Comparison of ENCODE assay signal across 16 cellular contexts in the genomic region with DNA sequence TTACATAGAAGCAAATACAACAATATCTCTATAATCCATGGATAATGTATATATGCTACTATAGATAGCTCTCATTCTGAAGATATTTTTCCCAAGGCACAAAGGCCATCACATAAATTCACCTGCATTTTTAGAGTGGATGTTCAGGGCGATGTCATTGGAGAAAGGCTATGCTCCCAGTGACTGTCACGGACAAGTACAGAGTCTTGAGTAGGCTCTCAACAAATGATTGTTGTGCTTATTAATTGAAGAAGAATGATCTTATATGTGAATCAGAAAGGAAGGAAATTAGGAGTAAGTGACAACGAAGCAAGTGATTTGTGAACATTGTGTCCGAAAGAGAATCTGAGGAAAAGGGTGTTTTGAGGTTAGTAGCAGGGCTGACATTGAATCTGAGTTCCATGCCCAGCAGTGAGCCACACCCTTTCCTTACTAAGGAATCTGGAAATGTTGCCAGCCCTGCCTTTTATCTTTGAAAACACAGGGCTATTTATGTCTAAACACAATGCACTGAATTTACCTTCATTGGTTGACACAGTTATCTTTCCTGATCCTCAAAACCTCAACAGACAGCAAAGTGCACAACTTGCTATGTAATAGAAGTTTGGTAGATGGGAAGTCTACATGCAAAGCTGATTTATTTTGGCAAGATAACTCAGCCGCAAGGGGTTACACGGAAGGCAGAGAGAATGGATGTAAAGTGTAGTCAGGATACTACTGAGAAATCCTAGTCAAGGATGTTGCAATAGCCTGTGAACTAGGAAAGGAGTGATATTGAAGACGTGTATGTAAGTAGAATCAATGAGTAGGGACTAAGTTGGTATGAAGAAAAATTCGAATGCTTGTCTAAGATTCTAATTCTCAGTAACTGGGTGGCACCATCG. TPM values are rescaled to one million over a fixed set of nuclear protein-coding genes. Genes with fewer than 3 reads are reported as not detected.
DNase-seq lines count a peak whose midpoint lies in the region; ATAC-seq and TF ChIP-seq lines count a peak whose summit lies in the region.
"Had no signal": no experiment of that assay in that cellular context is flagged by ENCODE, and none has a peak within 500 bp of the region (broad histone marks: within the 10 kb centered on the region; RNA-seq: fewer than 3 reads in every experiment).

No MANE protein-coding gene starts in this region.

- no peaks in the 10 kb centered on the region for H3K36me3 Mint-ChIP-seq in activated CD4-positive, alpha-beta memory T cell treated with anti-CD3 and anti-CD28 coated beads, Interleukin-2, amount 10 ng/mL, durations not matched to agents 7 days and 5 days (ENCODE audit: low read depth)
- no peaks in the 10 kb centered on the region for H3K36me3 Mint-ChIP-seq in activated T-helper 17 cell treated with anti-CD3 and anti-CD28 coated beads, Interleukin-2, amount 50 U/mL, for 72 hours (ENCODE audit: low read depth)
- H3K36me3 Mint-ChIP-seq: activated naive CD8-positive, alpha-beta T cell had no signal

- no peaks in the 10 kb centered on the region for H4K20me1 ChIP-seq in GM23248 (ENCODE audit: insufficient read depth)

- ATAC-seq in left cardiac atrium, result peak; percentile 56 to 86
- no peak for ATAC-seq in activated T-helper 17 cell treated with anti-CD3 and anti-CD28 coated beads, Interleukin-2, amount 50 U/mL, for 72 hours (replicated peaks)
- ATAC-seq: GM12878, SK-N-SH treated with all-trans-retinoic acid at 6 μM for 48 hours had no signal

- intact Hi-C loops in left cardiac atrium (cut with DNase I), result no loop called here

- WGBS in GM23248 (ENCODE audit: low coverage in 1 of 2, low lambda C conversion rate in 2 of 2, missing lambda C conversion rate in 2 of 2), 2 experiments, result 36 to 37% methylated on average over 9 of the region's 9 CpGs

- no peak overlapping the region for H3K4me2 ChIP-seq in GM23248 (ENCODE audit: unreplicated experiment)
- no peak overlapping the region for H3K4me2 ChIP-seq in parathyroid adenoma (ENCODE audit: low read length)

- H3K79me2 ChIP-seq in GM23248 (ENCODE audit: insufficient read depth), result no peaks in the 10 kb centered on the region
- H3K79me2 ChIP-seq in parathyroid adenoma, result no peaks in the 10 kb centered on the region

- DNase-seq in GM23248 (peak; percentile 37), cardiac fibroblast (ENCODE audit: low read depth in 2 of 2) (peak; percentile 61 to 69), left cardiac atrium (no peak), globus pallidus (ENCODE audit: low spot score) (no peak)
- DNase-seq in activated CD4-positive, alpha-beta memory T cell treated with anti-CD3 and anti-CD28 coated beads, Interleukin-2, amount 10 ng/mL, durations not matched to agents 7 days and 5 days, result no peak
- no peak for DNase-seq in stimulated activated naive CD4-positive, alpha-beta T cell treated with Interleukin-2 at 50 U/mL for 16 hours (lab: John Stamatoyannopoulos, UW)
- DNase-seq: activated CD4-positive, alpha-beta T cell treated with anti-CD3 and anti-CD28 coated beads, Interleukin-2, amount 10 ng/mL, durations not matched to agents 7 days and 5 days; activated T-cell treated with anti-CD3 and anti-CD28 coated beads, Interleukin-2, amount 50 U/mL, for 1 hour; HCEC 1CT; NCI-H526; uterus had no signal

- no peaks in the 10 kb centered on the region for H3F3A ChIP-seq in GM23248 (ENCODE audit: insufficient read depth)

- no peak overlapping the region for H3K27ac ChIP-seq in GM23248
- H3K27ac ChIP-seq in parathyroid adenoma, result peak overlapping the region; percentile 44

- no peaks in the 10 kb centered on the region for H3K36me3 ChIP-seq in GM23248 (ENCODE audit: low read depth)
- no peaks in the 10 kb centered on the region for H3K36me3 ChIP-seq in parathyroid adenoma (ENCODE audit: control insufficient read depth, insufficient read depth, low read length)
- H3K36me3 ChIP-seq: uterus had no signal

- H2AFZ ChIP-seq in GM23248, result no peak overlapping the region
- H2AFZ ChIP-seq in parathyroid adenoma, result no peak overlapping the region

- H3K9ac ChIP-seq in GM23248, result no peak overlapping the region
- H3K9ac ChIP-seq in parathyroid adenoma, result no peak overlapping the region

- CTCF ChIA-PET in activated CD4-positive, alpha-beta memory T cell treated with anti-CD3 and anti-CD28 coated beads, Interleukin-2, amount 10 ng/mL, durations not matched to agents 7 days and 5 days (lab: Charles Lee), result no interaction called here

- no peak overlapping the region for H3K4me3 Mint-ChIP-seq in activated CD4-positive, alpha-beta memory T cell treated with anti-CD3 and anti-CD28 coated beads, Interleukin-2, amount 10 ng/mL, durations not matched to agents 7 days and 5 days
- H3K4me3 Mint-ChIP-seq in activated T-helper 17 cell treated with anti-CD3 and anti-CD28 coated beads, Interleukin-2, amount 50 U/mL, for 72 hours, result no peak overlapping the region
- H3K4me3 Mint-ChIP-seq: activated CD4-positive, alpha-beta T cell treated with anti-CD3 and anti-CD28 coated beads, Interleukin-2, amount 10 ng/mL, durations not matched to agents 7 days and 5 days; activated naive CD8-positive, alpha-beta T cell had no signal

- H3K4me1 Mint-ChIP-seq in activated CD4-positive, alpha-beta memory T cell treated with anti-CD3 and anti-CD28 coated beads, Interleukin-2, amount 10 ng/mL, durations not matched to agents 7 days and 5 days, result no peaks in the 10 kb centered on the region
- no peaks in the 10 kb centered on the region for H3K4me1 Mint-ChIP-seq in activated T-helper 17 cell treated with anti-CD3 and anti-CD28 coated beads, Interleukin-2, amount 50 U/mL, for 72 hours
- H3K4me1 Mint-ChIP-seq: activated CD4-positive, alpha-beta T cell treated with anti-CD3 and anti-CD28 coated beads, Interleukin-2, amount 10 ng/mL, durations not matched to agents 7 days and 5 days had no signal

- H3K9me2 ChIP-seq in GM23248 (ENCODE audit: insufficient read depth), result no peaks in the 10 kb centered on the region

- H3K27ac Mint-ChIP-seq in activated CD4-positive, alpha-beta memory T cell treated with anti-CD3 and anti-CD28 coated beads, Interleukin-2, amount 10 ng/mL, durations not matched to agents 7 days and 5 days, result no peak overlapping the region
- no peak overlapping the region for H3K27ac Mint-ChIP-seq in activated T-helper 17 cell treated with anti-CD3 and anti-CD28 coated beads, Interleukin-2, amount 50 U/mL, for 72 hours
- H3K27ac Mint-ChIP-seq: activated CD4-positive, alpha-beta T cell treated with anti-CD3 and anti-CD28 coated beads, Interleukin-2, amount 10 ng/mL, durations not matched to agents 7 days and 5 days; activated naive CD8-positive, alpha-beta T cell had no signal

- POLR2A ChIA-PET in activated CD4-positive, alpha-beta memory T cell treated with anti-CD3 and anti-CD28 coated beads, Interleukin-2, amount 10 ng/mL, durations not matched to agents 7 days and 5 days (lab: Charles Lee), result no interaction called here

- in situ Hi-C loops in GM23248 (cut with MboI), result no loop called here

- TF ChIP-seq CTCF in cardiac fibroblast (IDR thresholded peaks at IDR 0.05; ENCODE audit: low read depth, low read length), result no peak
- no peak for TF ChIP-seq CTCF in parathyroid adenoma (IDR thresholded peaks at IDR 0.05)

- peaks cover 6% of the 10 kb centered on the region for H3K27me3 Mint-ChIP-seq in activated CD4-positive, alpha-beta memory T cell treated with anti-CD3 and anti-CD28 coated beads, Interleukin-2, amount 10 ng/mL, durations not matched to agents 7 days and 5 days
- peaks cover 17% of the 10 kb centered on the region for H3K27me3 Mint-ChIP-seq in activated T-helper 17 cell treated with anti-CD3 and anti-CD28 coated beads, Interleukin-2, amount 50 U/mL, for 72 hours

- H3K9me3 Mint-ChIP-seq in activated CD4-positive, alpha-beta memory T cell treated with anti-CD3 and anti-CD28 coated beads, Interleukin-2, amount 10 ng/mL, durations not matched to agents 7 days and 5 days, result no peaks in the 10 kb centered on the region
- no peaks in the 10 kb centered on the region for H3K9me3 Mint-ChIP-seq in activated T-helper 17 cell treated with anti-CD3 and anti-CD28 coated beads, Interleukin-2, amount 50 U/mL, for 72 hours
- H3K9me3 Mint-ChIP-seq: activated CD4-positive, alpha-beta T cell treated with anti-CD3 and anti-CD28 coated beads, Interleukin-2, amount 10 ng/mL, durations not matched to agents 7 days and 5 days had no signal

- H3K4me1 ChIP-seq in GM23248 (ENCODE audit: insufficient read depth) (no peaks in the 10 kb centered on the region), parathyroid adenoma (no peaks in the 10 kb centered on the region)
- H3K4me1 ChIP-seq: uterus had no signal

- no peak overlapping the region for H3K4me3 ChIP-seq in GM23248
- H3K4me3 ChIP-seq in cardiac fibroblast (replicated peaks in 1 of 2; ENCODE audit: low read depth in 2 of 2, low read length in 2 of 2), result no peak overlapping the region
- H3K4me3 ChIP-seq in parathyroid adenoma (ENCODE audit: low read depth, low read length), result no peak overlapping the region
- H3K4me3 ChIP-seq: GM12878, uterus had no signal

- H3K9me3 ChIP-seq in GM23248 (ENCODE audit: low read depth), result no peaks in the 10 kb centered on the region
- H3K9me3 ChIP-seq in parathyroid adenoma (ENCODE audit: control insufficient read depth, low read length), result no peaks in the 10 kb centered on the region
- H3K9me3 ChIP-seq: uterus had no signal

- H3K27me3 ChIP-seq in GM23248 (replicated peaks; ENCODE audit: insufficient read depth) (peaks cover 18% of the 10 kb centered on the region; the same call in 1 of the 2 replicates), parathyroid adenoma (ENCODE audit: control insufficient read depth, insufficient read depth, low read length) (no peaks in the 10 kb centered on the region)
- H3K27me3 ChIP-seq: uterus had no signal

RNA-seq across cellular contexts. Expression of gene SORBS2, which starts 50.4 kb away (rescaled TPM):
- total RNA-seq in GM23248 (2014; rRNA removed; shearing (Covaris generic)), result 0.32 and 5.8 TPM in 2 replicates
- 1.5 and 2.3 TPM in 2 replicates for polyA plus RNA-seq in GM23248 (2016; fragmentation: Nextera tagmentation; extraction: Ambion mirVana)
- total RNA-seq in left cardiac atrium, result 100 to 1,000 TPM; 439 to 535 TPM
- not detected for total RNA-seq in activated CD4-positive, alpha-beta memory T cell treated with anti-CD3 and anti-CD28 coated beads, Interleukin-2, amount 10 ng/mL, durations not matched to agents 7 days and 5 days
- not detected for total RNA-seq in activated T-helper 17 cell treated with anti-CD3 and anti-CD28 coated beads, Interleukin-2, amount 50 U/mL, for 72 hours
- total RNA-seq: activated CD4-positive, alpha-beta T cell treated with anti-CD3 and anti-CD28 coated beads, Interleukin-2, amount 10 ng/mL, durations not matched to agents 7 days and 5 days had no signal

Comparison
In these comparisons a context has a peak if more than half of its experiments do, and no peak if none do; other contexts are left out.
1. DNase-seq: peak in GM23248 (single experiment) and cardiac fibroblast (2 of 2); none in left cardiac atrium (single experiment), activated CD4-positive, alpha-beta memory T cell treated with anti-CD3 and anti-CD28 coated beads, Interleukin-2, amount 10 ng/mL, durations not matched to agents 7 days and 5 days (single experiment), globus pallidus (single experiment) and stimulated activated naive CD4-positive, alpha-beta T cell treated with Interleukin-2 at 50 U/mL for 16 hours (single experiment).
2. RNA of gene SORBS2, which starts 50.4 kb away (total RNA-seq): 439 to 535 TPM in left cardiac atrium; 0.32 to 5.8 TPM in GM23248, not detected in activated T-helper 17 cell treated with anti-CD3 and anti-CD28 coated beads, Interleukin-2, amount 50 U/mL, for 72 hours and not detected in activated CD4-positive, alpha-beta memory T cell treated with anti-CD3 and anti-CD28 coated beads, Interleukin-2, amount 10 ng/mL, durations not matched to agents 7 days and 5 days; every median in the first group is over 10 times any median in the second.